ENCODE assay signal across 21 cellular contexts in the genomic region with DNA sequence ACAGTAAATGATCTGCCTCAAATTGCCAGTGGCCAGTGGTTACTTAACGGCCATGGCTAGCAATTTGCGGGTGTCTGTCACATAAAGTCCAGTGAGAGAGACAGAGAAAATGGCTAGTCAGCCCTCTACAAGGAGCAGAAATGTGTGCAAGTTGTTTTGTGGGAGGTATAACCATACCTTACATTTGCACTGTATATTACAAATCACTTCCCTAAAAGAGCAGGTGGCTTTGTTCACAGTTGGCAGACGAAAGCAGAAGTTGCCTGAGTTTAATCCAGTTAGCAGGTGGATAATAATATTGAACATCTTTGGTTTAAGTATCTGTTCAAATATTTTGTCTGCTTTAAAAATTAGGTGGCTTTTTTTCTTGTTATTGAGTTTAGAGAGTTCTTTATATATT. TPM values are rescaled to one million over a fixed set of nuclear protein-coding genes. Genes with fewer than 3 reads are reported as not detected.
DNase-seq lines count a peak whose midpoint lies in the region; ATAC-seq and TF ChIP-seq lines count a peak whose summit lies in the region.
"Had no signal": no experiment of that assay in that cellular context is flagged by ENCODE, and none has a peak within 500 bp of the region (broad histone marks: within the 10 kb centered on the region; RNA-seq: fewer than 3 reads in every experiment).

No MANE protein-coding gene starts in this region.

- TF ChIP-seq CTCF in OCI-LY7 (conservative IDR thresholded peaks at IDR 0.05; ENCODE audit: low read length) = no peak
- no peak for TF ChIP-seq CTCF in lower lobe of right lung (IDR thresholded peaks at IDR 0.05)

- H3K4me1 ChIP-seq in Karpas-422 (ENCODE audit: low read length) (peaks cover 25% of the 10 kb centered on the region), OCI-LY7 (ENCODE audit: insufficient read depth, low read length, poor library complexity, severe bottlenecking) (peaks cover 36% of the 10 kb centered on the region), lower lobe of right lung (no peaks in the 10 kb centered on the region)
- H3K4me1 ChIP-seq: vagina had no signal

- H2AFZ ChIP-seq in Karpas-422 (ENCODE audit: low read length) (peak overlapping the region; percentile 36; the same call in 1 of the 2 replicates), OCI-LY7 (ENCODE audit: low read length) (peak overlapping the region; percentile 65; the same call in 1 of the 2 replicates)

- H3K9me3 ChIP-seq in Karpas-422 (ENCODE audit: low read length) (no peaks in the 10 kb centered on the region), OCI-LY7 (ENCODE audit: low read length) (peaks cover 20% of the 10 kb centered on the region; the same call in 1 of the 2 replicates), lower lobe of right lung (no peaks in the 10 kb centered on the region)
- H3K9me3 ChIP-seq: vagina had no signal

- no TSS peak for BruUV-seq in OCI-LY7 (replicated peaks; lab: Mats Ljungman, UMichigan)

- ATAC-seq in GM19351 (IDR thresholded peaks at IDR 0.05; ENCODE audit: unreplicated experiment) = peak; percentile 63
- ATAC-seq in lower lobe of right lung = no peak
- ATAC-seq: left lobe of liver, T-cell had no signal

- H3K27me3 ChIP-seq in Karpas-422 (ENCODE audit: low read length) = no peaks in the 10 kb centered on the region
- H3K27me3 ChIP-seq in lower lobe of right lung (ENCODE audit: low read depth) = no peaks in the 10 kb centered on the region
- H3K27me3 ChIP-seq: vagina had no signal

- H3K36me3 ChIP-seq in Karpas-422 (ENCODE audit: insufficient read depth, low read length) = no peaks in the 10 kb centered on the region
- H3K36me3 ChIP-seq in OCI-LY7 (ENCODE audit: insufficient read depth, low read length) = peaks cover 18% of the 10 kb centered on the region
- H3K36me3 ChIP-seq in lower lobe of right lung = no peaks in the 10 kb centered on the region
- H3K36me3 ChIP-seq: heart right ventricle, vagina had no signal

- POLR2A ChIA-PET in OCI-LY7 (lab: Charles Lee) = no interaction called here

- H3K4me3 ChIP-seq in Karpas-422 (ENCODE audit: low read length) = no peak overlapping the region
- H3K4me3 ChIP-seq in OCI-LY7 (ENCODE audit: low read depth, low read length, poor library complexity, severe bottlenecking) = peak overlapping the region; percentile 17
- no peak overlapping the region for H3K4me3 ChIP-seq in lower lobe of right lung
- H3K4me3 ChIP-seq: heart right ventricle, vagina had no signal

- H3K9me2 ChIP-seq in Karpas-422 (replicated peaks; ENCODE audit: insufficient read depth, low read length) = no peaks in the 10 kb centered on the region
- no peaks in the 10 kb centered on the region for H3K9me2 ChIP-seq in OCI-LY7 (ENCODE audit: insufficient read depth, low read length)

- peak; percentile 2 to 4 for DNase-seq in AML-193 (lab: John Stamatoyannopoulos, UW)
- peak; percentile 84 for DNase-seq in Karpas-422
- DNase-seq in OCI-LY7 (ENCODE audit: low spot score) = peak; percentile 87
- no peak for DNase-seq in activated CD4-positive, alpha-beta T cell treated with anti-CD3 and anti-CD28 coated beads, Interleukin-2, amount 50 U/mL, for 4 hours
- DNase-seq in AG08395 (ENCODE audit: low spot score) = no peak
- no peak for DNase-seq in lower lobe of right lung
- no peak for DNase-seq in epidermal melanocyte (ENCODE audit: insufficient read length, low spot score)
- DNase-seq: activated CD4-positive, alpha-beta T cell treated with anti-CD3 and anti-CD28 coated beads, Interleukin-2, amount 50 U/mL, for 1 hour; activated effector memory CD4-positive, alpha-beta T cell treated with Interleukin-2 at 50 U/mL for 16 hours; C1 segment of cervical spinal cord; heart right ventricle; NCI-H1092; NCI-H2081; NCI-H446 treated with DMSO at 0.1 percent for 48 hours; NK-92 treated with Interleukin-12 subunit alpha and Interleukin-12 subunit beta, amount 100 ng/mL, for 24 hours; Right ventricle myocardium superior; T-cell had no signal

- H3K9ac ChIP-seq in Karpas-422 (ENCODE audit: low read length) = peak overlapping the region; percentile 42; the same call in 1 of the 2 replicates

- intact Hi-C loops in OCI-LY7 (cut with micrococcal nuclease; ENCODE audit: unreplicated experiment) = loop anchor here (1.0 to 10.0 kb wide), 3 partner anchors 122 to 600 kb away; partner anchors contain the start of genes MID1IP1 and RPGR
- intact Hi-C loops in lower lobe of right lung (cut with DNase I) = no loop called here

- H3K4me2 ChIP-seq in Karpas-422 (ENCODE audit: low read depth, low read length, poor library complexity, severe bottlenecking) (peak overlapping the region; percentile 51), OCI-LY7 (ENCODE audit: low read length) (peak overlapping the region; percentile 68)

- peak overlapping the region; percentile 93 for H3K27ac ChIP-seq in Karpas-422 (ENCODE audit: low read length)
- H3K27ac ChIP-seq in OCI-LY7 (ENCODE audit: low read depth, low read length, poor library complexity, severe bottlenecking) = peak overlapping the region; percentile 99
- H3K27ac ChIP-seq in lower lobe of right lung = no peak overlapping the region
- H3K27ac ChIP-seq: heart right ventricle, vagina had no signal

- H4K20me1 ChIP-seq in Karpas-422 (ENCODE audit: insufficient read depth, low read depth, low read length) = no peaks in the 10 kb centered on the region
- no peaks in the 10 kb centered on the region for H4K20me1 ChIP-seq in OCI-LY7 (ENCODE audit: insufficient read depth, low read length)

- H3K79me2 ChIP-seq in Karpas-422 (ENCODE audit: low read length) (no peaks in the 10 kb centered on the region), OCI-LY7 (ENCODE audit: insufficient read depth, low read depth, low read length) (no peaks in the 10 kb centered on the region)

- CTCF ChIA-PET in OCI-LY7 (lab: Charles Lee; ENCODE audit: unreplicated experiment) = no interaction called here

RNA-seq across cellular contexts. Expression of gene SRPX, which starts 15.6 kb away (rescaled TPM):
- not detected in 2 replicates for total RNA-seq in Karpas-422 (2014; rRNA removed; shearing (Covaris generic); ENCODE audit: low replicate concordance)
- not detected in 2 replicates for total RNA-seq in OCI-LY7 (2014; rRNA removed; shearing (Covaris generic))
- total RNA-seq in OCI-LY7 (2022) (not detected in 2 replicates), lower lobe of right lung (59.0 TPM)
- total RNA-seq: G401 had no signal

Comparison
In these comparisons a context has a peak if more than half of its experiments do, and no peak if none do; other contexts are left out.
1. DNase-seq: peak in AML-193 (2 of 2), Karpas-422 (single experiment) and OCI-LY7 (single experiment); none in activated CD4-positive, alpha-beta T cell treated with anti-CD3 and anti-CD28 coated beads, Interleukin-2, amount 50 U/mL, for 4 hours (0 of 2), AG08395 (single experiment), lower lobe of right lung (single experiment) and epidermal melanocyte (single experiment).
2. RNA of gene SRPX, which starts 15.6 kb away (total RNA-seq): 59.0 TPM in lower lobe of right lung (single experiment); not detected in Karpas-422 and not detected in OCI-LY7; every median in the first group is over 10 times any median in the second.